ENCODE assay signal across 8 cellular contexts in the genomic region with DNA sequence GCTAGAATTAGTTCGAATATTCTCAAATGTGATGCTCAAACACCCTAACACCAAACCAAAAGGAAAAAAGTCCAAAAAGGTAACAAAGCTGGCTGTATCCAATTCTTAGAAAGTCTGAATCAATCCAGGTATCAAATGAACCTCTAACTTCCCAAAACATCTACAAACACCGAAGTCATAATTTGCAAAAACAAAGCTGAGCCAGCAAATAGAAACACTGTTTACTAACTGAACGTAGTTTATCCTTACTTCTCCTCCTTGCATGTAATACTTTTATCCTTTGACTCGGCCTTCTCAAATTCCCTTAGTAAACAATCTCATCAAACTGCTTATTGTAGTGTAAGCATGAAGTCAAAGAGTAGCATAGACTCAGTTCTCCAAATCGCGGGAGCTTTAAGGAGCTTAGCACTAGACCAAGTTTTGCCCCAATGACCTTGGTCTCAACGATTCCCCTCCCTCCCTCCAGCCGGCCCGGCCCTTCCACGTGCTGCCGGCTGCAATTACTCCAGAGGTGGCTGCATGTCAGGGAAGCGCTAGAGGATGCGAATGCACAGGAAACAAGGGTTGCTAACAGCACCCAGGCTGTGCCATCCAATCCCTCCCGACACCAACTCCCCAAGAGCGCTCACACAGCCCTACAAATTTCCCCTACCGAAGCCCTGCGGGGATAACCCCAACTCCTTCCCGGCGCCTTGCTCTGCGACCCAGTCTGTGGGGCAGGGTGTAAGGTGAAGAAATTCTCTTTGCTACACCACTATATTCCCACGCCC. TPM values are rescaled to one million over a fixed set of nuclear protein-coding genes. Genes with fewer than 3 reads are reported as not detected.
DNase-seq lines count a peak whose midpoint lies in the region; ATAC-seq and TF ChIP-seq lines count a peak whose summit lies in the region.

No MANE protein-coding gene starts in this region.

- H3K27me3 ChIP-seq in SJCRH30: no peaks in the 10 kb centered on the region

- TF ChIP-seq CTCF in cardiac fibroblast (IDR thresholded peaks at IDR 0.05; ENCODE audit: low read depth, low read length): no peak

- DNase-seq in HT1080 (ENCODE audit: low read depth) (peak; percentile 56), SJCRH30 (peak; percentile 61 to 71), cardiac fibroblast (ENCODE audit: low read depth in 2 of 2) (peak; percentile 27 to 40), left colon (peak; percentile 55 to 63), posterior vena cava (ENCODE audit: low spot score) (no peak)
- peak; percentile 6 to 7 for DNase-seq in stimulated activated CD4-positive, alpha-beta T cell treated with anti-CD3 and anti-CD28 coated beads, Interleukin-4, amount 100 ng/mL, for 48 hours (ENCODE audit: low read depth in 2 of 2)

- H3K4me1 ChIP-seq in ES-I3 (ENCODE audit: insufficient read depth, low read length) (no peaks in the 10 kb centered on the region), SJCRH30 (peaks cover 7% of the 10 kb centered on the region; the same call in 1 of the 2 replicates)

- intact Hi-C loops in left colon (cut with DNase I, micrococcal nuclease): no loop called here
- intact Hi-C loops in posterior vena cava (cut with DNase I): loop anchor here in 1 of 2 donors (10.0 kb wide), 1 partner anchor 477 kb away; no protein-coding TSS in a partner anchor

- ATAC-seq in GM21423 (IDR thresholded peaks at IDR 0.05; ENCODE audit: unreplicated experiment) (peak; percentile 15), left colon (peak; percentile 85)

- H3K9me3 ChIP-seq in ES-I3 (ENCODE audit: control insufficient read depth, insufficient read depth, low read length) (no peaks in the 10 kb centered on the region), SJCRH30 (replicated peaks) (no peaks in the 10 kb centered on the region)

- H3K36me3 ChIP-seq in ES-I3 (ENCODE audit: insufficient read depth, low read length): no peaks in the 10 kb centered on the region
- peaks cover 12% of the 10 kb centered on the region; the same call in 1 of the 2 replicates for H3K36me3 ChIP-seq in SJCRH30

- peak overlapping the region; percentile 67 for H3K9ac ChIP-seq in ES-I3 (ENCODE audit: low read depth, low read length)

- H3K4me3 ChIP-seq in SJCRH30 (peak overlapping the region; percentile 99), cardiac fibroblast (replicated peaks in 1 of 2; ENCODE audit: low read depth in 2 of 2, low read length in 2 of 2) (peak overlapping the region; percentile 98)

- peak overlapping the region; percentile 88 for H3K27ac ChIP-seq in SJCRH30

RNA-seq across cellular contexts. Expression of a gene that starts 0.7 kb away (rescaled TPM):
- total RNA-seq in HT1080 (2014; rRNA removed; shearing (Covaris generic)): 24.0 and 28.1 TPM in 2 replicates
- 9.8 and 12.4 TPM in 2 replicates for polyA plus RNA-seq in HT1080 (2015; cell fraction: cytosol; rRNA removed)
- polyA plus RNA-seq in HT1080 (2015; cell fraction: nucleus; rRNA removed): 22.2 and 24.3 TPM in 2 replicates
- total RNA-seq in SJCRH30 (2014; rRNA removed; shearing (Covaris generic)): 42.8 and 48.0 TPM in 2 replicates
- total RNA-seq in left colon (10 to 100 TPM; 10.5 to 13.6 TPM), posterior vena cava (10 to 100 TPM; 11.8 to 12.8 TPM)
